In the genomic region with DNA sequence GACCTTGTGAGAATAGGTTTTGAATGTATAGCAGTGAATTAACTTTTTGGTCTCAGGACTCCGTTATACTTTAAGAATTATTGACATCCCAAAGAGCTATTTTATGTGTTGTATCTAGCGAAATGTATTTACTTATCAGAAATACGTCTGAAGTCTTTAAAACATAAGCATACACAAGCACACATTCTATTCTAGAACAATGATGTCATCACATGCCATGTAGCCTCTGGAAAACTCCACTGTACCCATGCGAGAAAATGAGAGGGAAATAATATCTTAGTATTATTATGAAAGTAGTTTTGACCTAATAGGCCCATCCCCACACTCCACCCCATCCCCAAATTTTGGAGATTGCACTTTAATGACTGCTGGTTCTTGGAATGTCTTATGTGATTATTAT, we compare ENCODE assay signal across 9 cellular contexts. TPM values are rescaled to one million over a fixed set of nuclear protein-coding genes. Genes with fewer than 3 reads are reported as not detected.
DNase-seq lines count a peak whose midpoint lies in the region; ATAC-seq, FAIRE-seq and TF ChIP-seq lines count a peak whose summit lies in the region.
"Had no signal": no experiment of that assay in that cellular context is flagged by ENCODE, and none has a peak within 500 bp of the region (broad histone marks: within the 10 kb centered on the region; RNA-seq: fewer than 3 reads in every experiment).

No MANE protein-coding gene starts in this region.

- no peaks in the 10 kb centered on the region for H3K27me3 Mint-ChIP-seq in activated CD8-positive, alpha-beta memory T cell treated with anti-CD3 and anti-CD28 coated beads, Interleukin-2, amount 10 ng/mL, durations not matched to agents 7 days and 5 days

- dilution Hi-C loops in keratinocyte (cut with MboI; ENCODE audit: extremely low pct_ligation_motif_present, low sequenced_read_pairs), result no loop called here

- H3K9ac ChIP-seq in keratinocyte (ENCODE audit: control insufficient read depth, extremely low read depth, insufficient read depth, low read length), result peak overlapping the region; percentile 99

- H3K9me1 ChIP-seq in keratinocyte (ENCODE audit: control insufficient read depth, extremely low read depth, insufficient read depth, low read length), result no peaks in the 10 kb centered on the region

- FAIRE-seq in keratinocyte (lab: Jason Lieb, UNC), result no peak

- DNase-seq in activated CD8-positive, alpha-beta memory T cell treated with anti-CD3 and anti-CD28 coated beads, Interleukin-2, amount 10 ng/mL, durations not matched to agents 7 days and 5 days, result no peak
- DNase-seq in activated CD8-positive, alpha-beta memory T cell treated with anti-CD3 and anti-CD28 coated beads, Interleukin-2, amount 50 U/mL, for 4 hours, result no peak
- DNase-seq in ascending aorta (ENCODE audit: low spot score in 2 of 2) (no peak), keratinocyte (ENCODE audit: low read depth, low spot score) (no peak), thoracic aorta (ENCODE audit: low spot score) (no peak), GM03348 (ENCODE audit: low spot score) (no peak)
- DNase-seq: stimulated activated naive CD4-positive, alpha-beta T cell had no signal

- peaks cover 36% of the 10 kb centered on the region for H3K36me3 Mint-ChIP-seq in activated CD8-positive, alpha-beta memory T cell treated with anti-CD3 and anti-CD28 coated beads, Interleukin-2, amount 10 ng/mL, durations not matched to agents 7 days and 5 days

- H3K4me1 Mint-ChIP-seq in activated CD8-positive, alpha-beta memory T cell treated with anti-CD3 and anti-CD28 coated beads, Interleukin-2, amount 10 ng/mL, durations not matched to agents 7 days and 5 days, result peaks cover 60% of the 10 kb centered on the region

- TF ChIP-seq CTCF in ascending aorta (IDR thresholded peaks at IDR 0.05), result no peak
- TF ChIP-seq CTCF in keratinocyte (optimal IDR thresholded peaks at IDR 0.05 in 1 of 3, IDR thresholded peaks at IDR 0.05 in 1 of 3, conservative IDR thresholded peaks at IDR 0.05 in 1 of 3; ENCODE audit: extremely low read depth in 1 of 3, insufficient read depth in 2 of 3, low read length in 3 of 3), result no peak
- TF ChIP-seq CTCF in thoracic aorta (IDR thresholded peaks at IDR 0.05), result no peak

- H3K36me3 ChIP-seq in ascending aorta (peaks cover 38 to 39% of the 10 kb centered on the region in 2 donors), keratinocyte (ENCODE audit: control insufficient read depth in 2 of 2, extremely low read depth in 1 of 2, insufficient read depth in 2 of 2, low read length in 2 of 2) (peaks cover 13 to 20% of the 10 kb centered on the region in 2 experiments), thoracic aorta (peaks cover 24% of the 10 kb centered on the region)

- no peak for ATAC-seq in activated CD8-positive, alpha-beta memory T cell treated with anti-CD3 and anti-CD28 coated beads, Interleukin-2, amount 10 ng/mL, durations not matched to agents 7 days and 5 days
- no peak for ATAC-seq in thoracic aorta (ENCODE audit: insufficient number of reproducible peaks, low FRiP score, low read depth)
- ATAC-seq in HG02642 (IDR thresholded peaks at IDR 0.05; ENCODE audit: poor library complexity, unreplicated experiment), result no peak
- no peak for ATAC-seq in GM18502 (IDR thresholded peaks at IDR 0.05; ENCODE audit: poor library complexity, unreplicated experiment)

- peak overlapping the region; percentile 77 for H3K4me3 Mint-ChIP-seq in activated CD8-positive, alpha-beta memory T cell treated with anti-CD3 and anti-CD28 coated beads, Interleukin-2, amount 10 ng/mL, durations not matched to agents 7 days and 5 days

- H3K4me2 ChIP-seq in keratinocyte (ENCODE audit: control insufficient read depth, extremely low read depth, insufficient read depth, low read depth, low read length), result peak overlapping the region; percentile 98

- H3K27me3 ChIP-seq in ascending aorta, result no peaks in the 10 kb centered on the region
- H3K27me3 ChIP-seq in keratinocyte (ENCODE audit: control insufficient read depth, extremely low read depth, insufficient read depth, low read length), result no peaks in the 10 kb centered on the region
- no peaks in the 10 kb centered on the region for H3K27me3 ChIP-seq in thoracic aorta (replicated peaks; ENCODE audit: insufficient read depth)

- H3K27ac ChIP-seq in ascending aorta (peak overlapping the region; percentile 96 to 97), keratinocyte (ENCODE audit: control insufficient read depth, insufficient read depth, low read length) (peak overlapping the region; percentile 90), thoracic aorta (peak overlapping the region; percentile 96)

- H4K20me1 ChIP-seq in keratinocyte (ENCODE audit: control insufficient read depth, extremely low read depth, insufficient read depth, low read length), result no peaks in the 10 kb centered on the region

- peaks cover 38% of the 10 kb centered on the region for H3K79me2 ChIP-seq in keratinocyte (ENCODE audit: control insufficient read depth, insufficient read depth, low read length)

- CTCF ChIA-PET in activated CD8-positive, alpha-beta memory T cell treated with anti-CD3 and anti-CD28 coated beads, Interleukin-2, amount 10 ng/mL, durations not matched to agents 7 days and 5 days (lab: Charles Lee), result interaction anchor here (1.0 to 4.8 kb wide), 5 partner anchors 11 to 362 kb away, joined by 3 to 25 read pairs (median 3); no protein-coding TSS in a partner anchor

- intact Hi-C loops in ascending aorta (cut with DNase I), result loop anchor here (10.0 kb wide), 1 partner anchor 1037 kb away; a partner anchor contains a TSS

- H3K27ac Mint-ChIP-seq in activated CD8-positive, alpha-beta memory T cell treated with anti-CD3 and anti-CD28 coated beads, Interleukin-2, amount 10 ng/mL, durations not matched to agents 7 days and 5 days, result peak overlapping the region; percentile 38

- H2AFZ ChIP-seq in keratinocyte (ENCODE audit: control insufficient read depth, low read length), result no peak overlapping the region

- no peaks in the 10 kb centered on the region for H3K9me3 Mint-ChIP-seq in activated CD8-positive, alpha-beta memory T cell treated with anti-CD3 and anti-CD28 coated beads, Interleukin-2, amount 10 ng/mL, durations not matched to agents 7 days and 5 days (ENCODE audit: low read depth)

- H3K4me3 ChIP-seq in ascending aorta, result peak overlapping the region; percentile 77 to 87
- H3K4me3 ChIP-seq in keratinocyte (ENCODE audit: control insufficient read depth in 2 of 3, extremely low read depth in 1 of 3, insufficient read depth in 2 of 3, low read depth in 1 of 3, low read length in 3 of 3), result peak overlapping the region; percentile 89 to 99 (median 95)
- H3K4me3 ChIP-seq in thoracic aorta, result peak overlapping the region; percentile 75

- H3K9me3 ChIP-seq in ascending aorta, result no peaks in the 10 kb centered on the region
- no peaks in the 10 kb centered on the region for H3K9me3 ChIP-seq in keratinocyte (ENCODE audit: control insufficient read depth, low read depth, low read length)
- H3K9me3 ChIP-seq in thoracic aorta, result no peaks in the 10 kb centered on the region

- H3K4me1 ChIP-seq in ascending aorta (peaks cover 0 to 28% of the 10 kb centered on the region in 2 donors), keratinocyte (ENCODE audit: control insufficient read depth, extremely low read depth, insufficient read depth, low read length) (peaks cover 22% of the 10 kb centered on the region), thoracic aorta (ENCODE audit: control insufficient read depth in 1 of 2, low read depth in 2 of 2) (peaks cover 17 to 48% of the 10 kb centered on the region in 2 donors)

RNA-seq across cellular contexts. Expression of a gene that starts 1.5 kb away (rescaled TPM):
- 10 to 100 TPM; 66.5 to 70.4 TPM for total RNA-seq in activated CD8-positive, alpha-beta memory T cell treated with anti-CD3 and anti-CD28 coated beads, Interleukin-2, amount 10 ng/mL, durations not matched to agents 7 days and 5 days
- total RNA-seq in ascending aorta (24.9 TPM), thoracic aorta (100 to 1,000 TPM in 1 of 2 donors, 10 to 100 TPM in 1; 90.2 to 199 TPM)
- polyA plus RNA-seq in keratinocyte, result 33.7 to 49.0 TPM (median 40.6 TPM) in 3 replicates
- polyA plus RNA-seq in keratinocyte (2011; ENCODE audit: low read depth), result 69.0 TPM
- 44.5 and 54.0 TPM in 2 replicates for polyA plus RNA-seq in keratinocyte (2011; cell fraction: cytosol; rRNA removed)
- polyA plus RNA-seq in keratinocyte (2011; cell fraction: nucleus; rRNA removed), result 12.2 and 33.4 TPM in 2 replicates
- polyA plus RNA-seq in keratinocyte (2012; ENCODE audit: low replicate concordance), result 27.9 and 28.8 TPM in 2 replicates
- 17.0 to 51.4 TPM (median 47.0 TPM) in 3 replicates for polyA minus RNA-seq in keratinocyte
- polyA minus RNA-seq in keratinocyte (2011; cell fraction: cytosol; rRNA and poly(A)+ RNA removed), result 91.3 TPM
- polyA minus RNA-seq in keratinocyte (2011; cell fraction: nucleus; rRNA and poly(A)+ RNA removed), result 31.3 and 37.0 TPM in 2 replicates
